ENCODE assay signal across 10 cellular contexts in the genomic region with DNA sequence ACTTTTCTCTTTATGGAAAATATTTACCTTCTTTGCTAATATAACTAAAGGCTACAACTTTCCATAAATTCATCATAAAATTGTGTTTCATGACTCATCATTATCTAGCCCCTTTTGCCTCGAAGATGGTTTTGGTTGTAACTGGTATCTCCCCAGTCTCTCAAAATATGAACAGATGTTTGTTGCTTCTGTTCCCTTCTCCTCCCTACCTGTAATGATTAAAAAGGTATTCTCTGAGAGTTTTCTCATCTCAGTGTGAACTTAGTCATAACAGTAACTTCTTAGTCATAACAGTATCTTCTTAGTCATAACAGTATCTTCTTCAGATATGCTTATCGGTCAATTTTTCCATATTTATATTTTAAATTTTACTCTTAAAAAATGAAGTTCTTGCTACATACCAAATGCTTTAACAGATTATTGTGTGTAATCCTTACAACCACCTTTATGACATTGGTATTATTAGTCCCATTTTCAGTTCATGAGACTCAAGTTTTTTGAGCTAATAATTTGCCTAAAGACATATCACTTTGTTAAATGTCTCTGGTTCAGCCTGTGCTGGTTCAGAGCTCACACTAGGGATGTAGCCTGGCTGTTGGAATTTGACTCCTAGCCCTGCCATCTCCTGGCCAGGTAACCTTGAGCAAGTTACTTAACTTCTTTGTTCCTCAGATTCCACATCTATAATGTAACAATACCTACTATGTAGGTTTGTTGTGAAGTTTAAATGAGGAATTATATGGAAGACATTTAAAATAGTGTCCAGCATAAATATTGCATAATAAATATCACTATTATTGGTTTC. TPM values are rescaled to one million over a fixed set of nuclear protein-coding genes. Genes with fewer than 3 reads are reported as not detected.
A peak's percentile ranks its signal among the peaks of the same experiment; 100 is the strongest.
DNase-seq lines count a peak whose midpoint lies in the region; ATAC-seq and TF ChIP-seq lines count a peak whose summit lies in the region.
"Had no signal": no experiment of that assay in that cellular context is flagged by ENCODE, and none has a peak within 500 bp of the region (broad histone marks: within the 10 kb centered on the region; RNA-seq: fewer than 3 reads in every experiment).

No MANE protein-coding gene starts in this region.

- H3K36me3 ChIP-seq in smooth muscle cell (ENCODE audit: low read depth) (no peaks in the 10 kb centered on the region), tibial artery (no peaks in the 10 kb centered on the region)

- no peak overlapping the region for H3K18ac ChIP-seq in H9 (ENCODE audit: insufficient read length, low read depth, low read length)

- H3K36me3 Mint-ChIP-seq in activated CD4-positive, alpha-beta T cell treated with anti-CD3 and anti-CD28 coated beads, Interleukin-2, amount 10 ng/mL, durations not matched to agents 24 days and 14 days (ENCODE audit: low read depth) = peaks cover 5% of the 10 kb centered on the region
- no peaks in the 10 kb centered on the region for H3K36me3 Mint-ChIP-seq in H9 (ENCODE audit: insufficient read depth in 1 of 3, low read depth in 3 of 3)

- no peak overlapping the region for H3K27ac ChIP-seq in H9 (ENCODE audit: insufficient read length, low read depth, low read length)
- peak overlapping the region; percentile 50 for H3K27ac ChIP-seq in smooth muscle cell (ENCODE audit: low read depth)
- no peak overlapping the region for H3K27ac ChIP-seq in tibial artery
- H3K27ac ChIP-seq in caudate nucleus (ENCODE audit: low read depth, low read length) = no peak overlapping the region
- H3K27ac ChIP-seq: SK-N-MC had no signal

- no peak overlapping the region for H3K4me3 ChIP-seq in smooth muscle cell
- H3K4me3 ChIP-seq in tibial artery = no peak overlapping the region
- H3K4me3 ChIP-seq: SK-N-MC had no signal

- H3K9me3 Mint-ChIP-seq in activated CD4-positive, alpha-beta T cell treated with anti-CD3 and anti-CD28 coated beads, Interleukin-2, amount 10 ng/mL, durations not matched to agents 24 days and 14 days = peaks cover 4% of the 10 kb centered on the region
- H3K9me3 Mint-ChIP-seq in H9 = no peaks in the 10 kb centered on the region

- no peak overlapping the region for H4K5ac ChIP-seq in H9 (ENCODE audit: insufficient read length, low read depth, low read length)

- H4K91ac ChIP-seq in H9 (ENCODE audit: insufficient read length, low read depth, low read length) = no peak overlapping the region

- TF ChIP-seq CTCF in H9 (conservative IDR thresholded peaks at IDR 0.05) (0 out of 3 replicates have a peak, but pooled peaks have one; percentile 12), smooth muscle cell (IDR thresholded peaks at IDR 0.05; ENCODE audit: borderline replicate concordance, insufficient read depth, poor library complexity, severe bottlenecking) (no peak), tibial artery (IDR thresholded peaks at IDR 0.05) (no peak)

- no peak overlapping the region for H4K8ac ChIP-seq in H9 (replicated peaks; ENCODE audit: insufficient read length, low read depth, low read length)

- H3K79me2 ChIP-seq in H9 (ENCODE audit: insufficient read depth, low read length) (no peaks in the 10 kb centered on the region), smooth muscle cell (ENCODE audit: low read depth) (no peaks in the 10 kb centered on the region)

- no peaks in the 10 kb centered on the region for H4K20me1 ChIP-seq in H9 (ENCODE audit: control insufficient read depth, insufficient read depth, insufficient read length)
- H4K20me1 ChIP-seq in smooth muscle cell (ENCODE audit: low read depth) = no peaks in the 10 kb centered on the region

- no peak overlapping the region for H2BK12ac ChIP-seq in H9 (ENCODE audit: insufficient read length, low read depth, low read length)

- peak overlapping the region; percentile 8 for H3K4me3 Mint-ChIP-seq in activated CD4-positive, alpha-beta T cell treated with anti-CD3 and anti-CD28 coated beads, Interleukin-2, amount 10 ng/mL, durations not matched to agents 24 days and 14 days
- no peak overlapping the region for H3K4me3 Mint-ChIP-seq in H9

- H3K79me1 ChIP-seq in H9 (ENCODE audit: insufficient read depth, low read depth, low read length, poor library complexity, severe bottlenecking) = no peaks in the 10 kb centered on the region

- no peak overlapping the region for H2BK5ac ChIP-seq in H9 (ENCODE audit: insufficient read length, low read length)

- DNase-seq in activated CD4-positive, alpha-beta T cell treated with anti-CD3 and anti-CD28 coated beads, Interleukin-2, amount 10 ng/mL, durations not matched to agents 24 days and 14 days = no peak
- DNase-seq in activated CD4-positive, alpha-beta T cell treated with anti-CD3 and anti-CD28 coated beads, Interleukin-2, amount 50 U/mL, for 48 hours = no peak
- DNase-seq in H9 (no peak), smooth muscle cell (lab: John Stamatoyannopoulos, UW; ENCODE audit: unreplicated experiment) (no peak), tibial artery (no peak), caudate nucleus (lab: John Stamatoyannopoulos, UW) (no peak), NCI-H2081 (lab: John Stamatoyannopoulos, UW) (no peak)
- DNase-seq: NCI-H1436 had no signal

- H3K27me3 ChIP-seq in H9 (ENCODE audit: insufficient read depth, low read length) (no peaks in the 10 kb centered on the region), smooth muscle cell (ENCODE audit: low read depth) (no peaks in the 10 kb centered on the region), tibial artery (no peaks in the 10 kb centered on the region)

- H3K56ac ChIP-seq in H9 (ENCODE audit: insufficient read length, low read depth, low read length) = no peak overlapping the region

- H3K4me1 ChIP-seq in H9 (ENCODE audit: insufficient read depth, low read length) (no peaks in the 10 kb centered on the region; the same call in 1 of the 2 replicates), smooth muscle cell (ENCODE audit: low read depth) (no peaks in the 10 kb centered on the region), tibial artery (no peaks in the 10 kb centered on the region)

- H2AFZ ChIP-seq in H9 (ENCODE audit: low read length) (no peak overlapping the region), smooth muscle cell (ENCODE audit: low read depth) (no peak overlapping the region)

- H3K9me3 ChIP-seq in H9 (ENCODE audit: control insufficient read depth, low read depth, low read length) (no peaks in the 10 kb centered on the region), smooth muscle cell (replicated peaks; ENCODE audit: low read depth) (no peaks in the 10 kb centered on the region), tibial artery (no peaks in the 10 kb centered on the region)

- WGBS in H9 (ENCODE audit: extremely low coverage, insufficient read length, low lambda C conversion rate) = 100% methylated on average over 1 of the region's 2 CpGs
- 84% methylated on average over 2 of the region's 2 CpGs for WGBS in smooth muscle cell (ENCODE audit: low lambda C conversion rate)

- no peak overlapping the region for H3K14ac ChIP-seq in H9 (ENCODE audit: insufficient read depth, low read length)

- no peak overlapping the region for H3K23ac ChIP-seq in H9 (ENCODE audit: insufficient read length, low read depth, low read length)

- intact Hi-C loops in activated CD4-positive, alpha-beta T cell treated with anti-CD3 and anti-CD28 coated beads, Interleukin-2, amount 10 ng/mL, durations not matched to agents 24 days and 14 days (cut with micrococcal nuclease) = loop anchor here (1.0 to 10.0 kb wide), 6 partner anchors 24 to 794 kb away; partner anchors contain the start of genes ATP1B1 and NME7
- intact Hi-C loops in tibial artery (cut with DNase I; ENCODE audit: low total_unique reads) = no loop called here

- no peak overlapping the region for H3K4ac ChIP-seq in H9 (ENCODE audit: low read depth, low read length)

- no peak overlapping the region for H2AK5ac ChIP-seq in H9 (ENCODE audit: insufficient read length, low read length)

- H2BK120ac ChIP-seq in H9 (ENCODE audit: low read depth, low read length, poor library complexity, severe bottlenecking) = no peak overlapping the region

- H2BK15ac ChIP-seq in H9 (ENCODE audit: low read depth, low read length) = no peak overlapping the region

- H3K27ac Mint-ChIP-seq in activated CD4-positive, alpha-beta T cell treated with anti-CD3 and anti-CD28 coated beads, Interleukin-2, amount 10 ng/mL, durations not matched to agents 24 days and 14 days = peak overlapping the region; percentile 81
- H3K27ac Mint-ChIP-seq in H9 = no peak overlapping the region

- ATAC-seq in HG03469 (IDR thresholded peaks at IDR 0.05; ENCODE audit: unreplicated experiment) = peak; percentile 81

- H3F3A ChIP-seq in smooth muscle cell (ENCODE audit: low read depth) = peaks cover 13% of the 10 kb centered on the region

- H3K4me2 ChIP-seq in H9 (ENCODE audit: insufficient read depth, insufficient read length, low read length) (no peak overlapping the region), smooth muscle cell (no peak overlapping the region)

- no peaks in the 10 kb centered on the region for H3K23me2 ChIP-seq in H9 (ENCODE audit: insufficient read length, low read depth, low read length, poor library complexity, severe bottlenecking)

- H3K9ac ChIP-seq in H9 (ENCODE audit: extremely low read depth, insufficient read length, low read length) = no peak overlapping the region
- H3K9ac ChIP-seq in smooth muscle cell (ENCODE audit: low read depth) = no peak overlapping the region

- no peak overlapping the region for H2BK20ac ChIP-seq in H9 (ENCODE audit: low read depth, low read length, poor library complexity, severe bottlenecking)

- peaks cover 15% of the 10 kb centered on the region for H3K4me1 Mint-ChIP-seq in activated CD4-positive, alpha-beta T cell treated with anti-CD3 and anti-CD28 coated beads, Interleukin-2, amount 10 ng/mL, durations not matched to agents 24 days and 14 days
- peaks cover 22 to 23% of the 10 kb centered on the region in 2 experiments for H3K4me1 Mint-ChIP-seq in H9

- no peak overlapping the region for H3T11ph ChIP-seq in H9 (ENCODE audit: low read length)

- H3K27me3 Mint-ChIP-seq in activated CD4-positive, alpha-beta T cell treated with anti-CD3 and anti-CD28 coated beads, Interleukin-2, amount 10 ng/mL, durations not matched to agents 24 days and 14 days = no peaks in the 10 kb centered on the region
- no peaks in the 10 kb centered on the region for H3K27me3 Mint-ChIP-seq in H9 (ENCODE audit: low read depth)

RNA-seq across cellular contexts. Expression of gene ATP1B1, which starts 32.6 kb away (rescaled TPM):
- 12.5 and 15.3 TPM in 2 replicates for total RNA-seq in activated CD4-positive, alpha-beta T cell treated with anti-CD3 and anti-CD28 coated beads, Interleukin-2, amount 10 ng/mL, durations not matched to agents 24 days and 14 days
- 42.2 and 44.4 TPM in 2 replicates for total RNA-seq in H9 (2021)
- total RNA-seq in smooth muscle cell = 347 and 400 TPM in 2 replicates
- polyA plus RNA-seq in smooth muscle cell = 140 and 144 TPM in 2 replicates
